ENCODE assay signal across 10 cellular contexts in genomic region chr11:61769169-61769920, GRCh38. TPM values are rescaled to one million over a fixed set of nuclear protein-coding genes. Genes with fewer than 3 reads are reported as not detected.
DNase-seq lines count a peak whose midpoint lies in the region; ATAC-seq and TF ChIP-seq lines count a peak whose summit lies in the region.
"Had no signal": no experiment of that assay in that cellular context is flagged by ENCODE, and none has a peak within 500 bp of the region (broad histone marks: within the 10 kb centered on the region; RNA-seq: fewer than 3 reads in every experiment).

No MANE protein-coding gene starts in this region.

- intact Hi-C loops in left cardiac atrium (cut with DNase I) (no loop called here), left ventricle myocardium superior (cut with micrococcal nuclease) (no loop called here)

- no peak overlapping the region for H3K4me3 ChIP-seq in foreskin fibroblast (ENCODE audit: low read depth in 1 of 2, low read length in 2 of 2)
- H3K4me3 ChIP-seq: tibial artery had no signal

- in situ Hi-C loops in G401 (cut with HindIII; ENCODE audit: low sequenced_read_pairs): no loop called here

- DNase-seq in left cardiac atrium (no peak), left ventricle myocardium superior (no peak), foreskin fibroblast (peak in 1 of 2 donors; percentile 44), G401 (ENCODE audit: low spot score) (no peak)
- DNase-seq: activated CD8-positive, alpha-beta memory T cell treated with anti-CD3 and anti-CD28 coated beads, Interleukin-2, amount 50 U/mL, for 4 hours; naive B cell; T-helper 2 cell; tibial artery had no signal

- ATAC-seq in left cardiac atrium: peak; percentile 16 to 17
- ATAC-seq in left ventricle myocardium superior: no peak
- ATAC-seq in GM19328 (IDR thresholded peaks at IDR 0.05; ENCODE audit: unreplicated experiment): no peak
- ATAC-seq in HG03175 (IDR thresholded peaks at IDR 0.05; ENCODE audit: unreplicated experiment): no peak

- TF ChIP-seq CTCF in foreskin fibroblast (IDR thresholded peaks at IDR 0.05; ENCODE audit: low read depth, low read length): peak; percentile 5

RNA-seq across cellular contexts. Expression of gene MYRF, which starts 16.9 kb away (rescaled TPM):
- 1 to 10 TPM; 4.0 to 5.0 TPM for total RNA-seq in left cardiac atrium
- total RNA-seq in left ventricle myocardium superior: 2.1 TPM
- 0.71 and 1.4 TPM in 2 replicates for total RNA-seq in G401 (2014; rRNA removed; shearing (Covaris generic))

RNA-seq across cellular contexts. Expression of gene TMEM258, which starts 23.1 kb away (rescaled TPM):
- total RNA-seq in left cardiac atrium (100 to 1,000 TPM; 112 to 114 TPM), left ventricle myocardium superior (130 TPM)
- 41.4 and 66.0 TPM in 2 replicates for total RNA-seq in G401 (2014; rRNA removed; shearing (Covaris generic))

RNA-seq across cellular contexts. Expression of gene FEN1, which starts 23.4 kb away (rescaled TPM):
- total RNA-seq in left cardiac atrium (10 to 100 TPM in 1 of 2 donors, 1 to 10 TPM in 1; 9.4 to 11.4 TPM), left ventricle myocardium superior (6.4 TPM)
- 94.5 and 105 TPM in 2 replicates for total RNA-seq in G401 (2014; rRNA removed; shearing (Covaris generic))

RNA-seq across cellular contexts. Expression of gene FADS1, which starts 47.5 kb away (rescaled TPM):
- 10 to 100 TPM; 44.9 to 54.1 TPM for total RNA-seq in left cardiac atrium
- 26.3 TPM for total RNA-seq in left ventricle myocardium superior
- total RNA-seq in G401 (2014; rRNA removed; shearing (Covaris generic)): 131 and 148 TPM in 2 replicates

RNA-seq across cellular contexts. Expression of gene FADS2, which starts 58.8 kb away (rescaled TPM):
- 10 to 100 TPM; 26.3 to 67.5 TPM for total RNA-seq in left cardiac atrium
- total RNA-seq in left ventricle myocardium superior: 24.7 TPM
- total RNA-seq in G401 (2014; rRNA removed; shearing (Covaris generic)): 222 and 244 TPM in 2 replicates

Comparison
In these comparisons a context has a peak if more than half of its experiments do, and no peak if none do; other contexts are left out.
1. ATAC-seq: peak in left cardiac atrium (2 of 2); none in left ventricle myocardium superior (single experiment), GM19328 (single experiment) and HG03175 (single experiment).